In the genomic region with DNA sequence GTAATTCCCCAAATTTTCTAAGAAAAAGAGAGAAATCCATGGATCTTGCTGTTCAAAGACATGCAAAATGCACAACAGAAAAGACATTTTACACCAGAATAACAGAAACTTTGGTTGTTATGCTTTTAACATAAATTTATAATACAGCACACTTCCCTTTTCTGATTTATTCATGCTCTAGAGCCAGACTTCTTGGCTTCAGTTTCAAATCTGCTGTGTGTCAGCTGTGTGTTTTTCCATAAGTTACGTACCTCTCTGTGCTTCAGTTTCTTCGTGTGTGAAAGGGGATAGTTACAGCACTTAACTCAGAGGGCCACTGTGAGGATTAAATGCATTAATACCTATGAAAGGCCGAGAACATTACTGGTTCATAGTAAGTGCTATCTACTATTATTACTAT, we compare ENCODE assay signal across 16 cellular contexts. TPM values are rescaled to one million over a fixed set of nuclear protein-coding genes. Genes with fewer than 3 reads are reported as not detected.
DNase-seq lines count a peak whose midpoint lies in the region; ATAC-seq and TF ChIP-seq lines count a peak whose summit lies in the region.
"Had no signal": no experiment of that assay in that cellular context is flagged by ENCODE, and none has a peak within 500 bp of the region (broad histone marks: within the 10 kb centered on the region; RNA-seq: fewer than 3 reads in every experiment).

No MANE protein-coding gene starts in this region.

- no peak for TF ChIP-seq CTCF in CD14-positive monocyte (IDR thresholded peaks at IDR 0.05)
- no peak for TF ChIP-seq CTCF in GM23338 (conservative IDR thresholded peaks at IDR 0.05; ENCODE audit: low read depth in 2 of 2)
- TF ChIP-seq CTCF in activated CD8-positive, alpha-beta T cell treated with anti-CD3 and anti-CD28 coated beads for 36 hours (IDR thresholded peaks at IDR 0.05): no peak

- POLR2A ChIA-PET in activated CD8-positive, alpha-beta T cell treated with anti-CD3 and anti-CD28 coated beads for 36 hours (lab: Charles Lee): no interaction called here

- ATAC-seq in GM23338: no peak
- no peak for ATAC-seq in effector memory CD8-positive, alpha-beta T cell (replicated peaks)
- ATAC-seq in activated CD8-positive, alpha-beta T cell treated with anti-CD3 and anti-CD28 coated beads for 36 hours: no peak

- CTCF ChIA-PET in activated CD8-positive, alpha-beta T cell treated with anti-CD3 and anti-CD28 coated beads for 36 hours (lab: Charles Lee): interaction anchor here (1.5 kb wide), 1 partner anchor 131 kb away, joined by 3 read pairs; no protein-coding TSS in a partner anchor

- H3K27me3 Mint-ChIP-seq in CD14-positive monocyte (ENCODE audit: low read depth in 3 of 3) (peaks cover 1 to 2% (median 1%) of the 10 kb centered on the region in 3 donors), GM23338 (ENCODE audit: insufficient read depth, low read depth, poor library complexity) (peaks cover 1% of the 10 kb centered on the region)
- no peaks in the 10 kb centered on the region for H3K27me3 Mint-ChIP-seq in effector memory CD8-positive, alpha-beta T cell
- H3K27me3 Mint-ChIP-seq in activated CD8-positive, alpha-beta T cell treated with anti-CD3 and anti-CD28 coated beads for 36 hours: peaks cover 12% of the 10 kb centered on the region
- peaks cover 15% of the 10 kb centered on the region for H3K27me3 Mint-ChIP-seq in activated T-helper 1 cell treated with anti-CD3 and anti-CD28 coated beads, Interleukin-12 subunit alpha, Interleukin-12 subunit beta, Interleukin-2, Interleukin-4 antibody, amounts not matched to agents 30 ng/mL and 10 ng/mL and 1 ng/mL, durations not matched to agents 14 hours and 24 hours and 36 hours (ENCODE audit: insufficient read depth)

- H3K27ac Mint-ChIP-seq in CD14-positive monocyte: peak overlapping the region in 6 of 7 donors; percentile 63 to 89 (median 70)
- H3K27ac Mint-ChIP-seq in GM23338: no peak overlapping the region
- H3K27ac Mint-ChIP-seq in effector memory CD8-positive, alpha-beta T cell: peak overlapping the region; percentile 78 to 93
- H3K27ac Mint-ChIP-seq in activated CD8-positive, alpha-beta T cell treated with anti-CD3 and anti-CD28 coated beads for 36 hours: no peak overlapping the region
- H3K27ac Mint-ChIP-seq in activated T-helper 1 cell treated with anti-CD3 and anti-CD28 coated beads, Interleukin-12 subunit alpha, Interleukin-12 subunit beta, Interleukin-2, Interleukin-4 antibody, amounts not matched to agents 30 ng/mL and 10 ng/mL and 1 ng/mL, durations not matched to agents 14 hours and 24 hours and 36 hours: no peak overlapping the region

- no peak overlapping the region for H3K4me3 ChIP-seq in GM23338
- no peak overlapping the region for H3K4me3 ChIP-seq in MG63
- H3K4me3 ChIP-seq: SJSA1 had no signal

- intact Hi-C loops in CD14-positive monocyte (cut with micrococcal nuclease): no loop called here
- intact Hi-C loops in activated CD8-positive, alpha-beta T cell treated with anti-CD3 and anti-CD28 coated beads for 36 hours (cut with micrococcal nuclease): no loop called here
- intact Hi-C loops in activated T-helper 1 cell treated with anti-CD3 and anti-CD28 coated beads, Interleukin-12 subunit alpha, Interleukin-12 subunit beta, Interleukin-2, Interleukin-4 antibody, amounts not matched to agents 30 ng/mL and 10 ng/mL and 1 ng/mL, durations not matched to agents 14 hours and 24 hours and 36 hours (cut with micrococcal nuclease): no loop called here

- peaks cover 0 to 2% (median 0%) of the 10 kb centered on the region in 7 donors for H3K9me3 Mint-ChIP-seq in CD14-positive monocyte
- no peaks in the 10 kb centered on the region for H3K9me3 Mint-ChIP-seq in GM23338
- no peaks in the 10 kb centered on the region for H3K9me3 Mint-ChIP-seq in effector memory CD8-positive, alpha-beta T cell
- no peaks in the 10 kb centered on the region for H3K9me3 Mint-ChIP-seq in activated CD8-positive, alpha-beta T cell treated with anti-CD3 and anti-CD28 coated beads for 36 hours
- no peaks in the 10 kb centered on the region for H3K9me3 Mint-ChIP-seq in activated T-helper 1 cell treated with anti-CD3 and anti-CD28 coated beads, Interleukin-12 subunit alpha, Interleukin-12 subunit beta, Interleukin-2, Interleukin-4 antibody, amounts not matched to agents 30 ng/mL and 10 ng/mL and 1 ng/mL, durations not matched to agents 14 hours and 24 hours and 36 hours

- H3K36me3 ChIP-seq in GM23338 (ENCODE audit: insufficient read depth) (no peaks in the 10 kb centered on the region), MG63 (no peaks in the 10 kb centered on the region)
- H3K36me3 ChIP-seq: SJSA1 had no signal

- no peak overlapping the region for H3K4me3 Mint-ChIP-seq in CD14-positive monocyte
- H3K4me3 Mint-ChIP-seq in GM23338: no peak overlapping the region
- H3K4me3 Mint-ChIP-seq in effector memory CD8-positive, alpha-beta T cell: peak overlapping the region; percentile 41 to 62
- no peak overlapping the region for H3K4me3 Mint-ChIP-seq in activated CD8-positive, alpha-beta T cell treated with anti-CD3 and anti-CD28 coated beads for 36 hours
- no peak overlapping the region for H3K4me3 Mint-ChIP-seq in activated T-helper 1 cell treated with anti-CD3 and anti-CD28 coated beads, Interleukin-12 subunit alpha, Interleukin-12 subunit beta, Interleukin-2, Interleukin-4 antibody, amounts not matched to agents 30 ng/mL and 10 ng/mL and 1 ng/mL, durations not matched to agents 14 hours and 24 hours and 36 hours

- H3K36me3 Mint-ChIP-seq in CD14-positive monocyte: peaks cover 3% of the 10 kb centered on the region in 2 donors
- H3K36me3 Mint-ChIP-seq in GM23338 (ENCODE audit: low read depth): no peaks in the 10 kb centered on the region
- no peaks in the 10 kb centered on the region for H3K36me3 Mint-ChIP-seq in effector memory CD8-positive, alpha-beta T cell (ENCODE audit: insufficient read depth)
- no peaks in the 10 kb centered on the region for H3K36me3 Mint-ChIP-seq in activated CD8-positive, alpha-beta T cell treated with anti-CD3 and anti-CD28 coated beads for 36 hours (ENCODE audit: low read depth)
- no peaks in the 10 kb centered on the region for H3K36me3 Mint-ChIP-seq in activated T-helper 1 cell treated with anti-CD3 and anti-CD28 coated beads, Interleukin-12 subunit alpha, Interleukin-12 subunit beta, Interleukin-2, Interleukin-4 antibody, amounts not matched to agents 30 ng/mL and 10 ng/mL and 1 ng/mL, durations not matched to agents 14 hours and 24 hours and 36 hours (ENCODE audit: low read depth)

- peaks cover 8% of the 10 kb centered on the region for H3K4me1 ChIP-seq in GM23338 (ENCODE audit: insufficient read depth)
- H3K4me1 ChIP-seq: SJSA1 had no signal

- H2AFZ ChIP-seq in GM23338: peak overlapping the region; percentile 92

- H3K27ac ChIP-seq in GM23338 (ENCODE audit: low read depth): no peak overlapping the region
- H3K27ac ChIP-seq: SJSA1 had no signal

- H3K27me3 ChIP-seq in GM23338 (ENCODE audit: insufficient read depth) (no peaks in the 10 kb centered on the region), MG63 (peaks cover 4% of the 10 kb centered on the region; the same call in 1 of the 2 replicates)

- H3K9me2 ChIP-seq in GM23338 (ENCODE audit: insufficient read depth): no peaks in the 10 kb centered on the region

- no peaks in the 10 kb centered on the region for H4K20me1 ChIP-seq in GM23338 (replicated peaks; ENCODE audit: insufficient read depth)

- no peaks in the 10 kb centered on the region for H3F3A ChIP-seq in GM23338 (replicated peaks; ENCODE audit: low read depth)

- H3K4me2 ChIP-seq in GM23338: no peak overlapping the region

- H3K9me3 ChIP-seq in MG63: no peaks in the 10 kb centered on the region
- H3K9me3 ChIP-seq: SJSA1 had no signal

- H3K4me1 Mint-ChIP-seq in CD14-positive monocyte: peaks cover 51% of the 10 kb centered on the region
- H3K4me1 Mint-ChIP-seq in GM23338: peaks cover 8% of the 10 kb centered on the region
- H3K4me1 Mint-ChIP-seq in effector memory CD8-positive, alpha-beta T cell (ENCODE audit: low read depth in 2 of 2): peaks cover 67 to 75% of the 10 kb centered on the region in 2 donors
- H3K4me1 Mint-ChIP-seq in activated CD8-positive, alpha-beta T cell treated with anti-CD3 and anti-CD28 coated beads for 36 hours (ENCODE audit: low read depth): peaks cover 58% of the 10 kb centered on the region
- peaks cover 21% of the 10 kb centered on the region for H3K4me1 Mint-ChIP-seq in activated T-helper 1 cell treated with anti-CD3 and anti-CD28 coated beads, Interleukin-12 subunit alpha, Interleukin-12 subunit beta, Interleukin-2, Interleukin-4 antibody, amounts not matched to agents 30 ng/mL and 10 ng/mL and 1 ng/mL, durations not matched to agents 14 hours and 24 hours and 36 hours (ENCODE audit: low read depth)

- H3K79me2 ChIP-seq in GM23338 (replicated peaks; ENCODE audit: insufficient read depth): no peaks in the 10 kb centered on the region

- DNase-seq in CD14-positive monocyte (ENCODE audit: low spot score): no peak
- no peak for DNase-seq in GM23338 (ENCODE audit: low spot score)
- peak; percentile 63 for DNase-seq in NAMALWA (ENCODE audit: low spot score)
- no peak for DNase-seq in effector memory CD8-positive, alpha-beta T cell
- no peak for DNase-seq in activated CD8-positive, alpha-beta T cell treated with anti-CD3 and anti-CD28 coated beads for 36 hours
- no peak for DNase-seq in AG20443 (ENCODE audit: low spot score)
- no peak for DNase-seq in activated T-helper 1 cell treated with anti-CD3 and anti-CD28 coated beads, Interleukin-12 subunit alpha, Interleukin-12 subunit beta, Interleukin-2, Interleukin-4 antibody, amounts not matched to agents 30 ng/mL and 10 ng/mL and 1 ng/mL, durations not matched to agents 14 hours and 24 hours and 36 hours (ENCODE audit: low spot score)
- no peak for DNase-seq in MG63
- DNase-seq: DMS53, NCI-H1105 treated with DMSO at 0.1 percent for 48 hours, NCI-H2171, NCI-H82, T-helper 9 cell had no signal

RNA-seq across cellular contexts. Expression of a gene that starts 6.8 kb away (rescaled TPM):
- polyA plus RNA-seq in CD14-positive monocyte (100 to 1,000 TPM in 1 of 2 donors, 10 to 100 TPM in 1; 57.7 to 137 TPM), GM23338 (2016; fragmentation: Nextera tagmentation; extraction: Ambion mirVana) (0.59 and 0.70 TPM in 2 replicates)
- not detected in 2 replicates for total RNA-seq in GM23338 (2014; rRNA removed; shearing (Covaris generic))
- 10 to 100 TPM; 33.8 to 35.1 TPM for total RNA-seq in activated CD8-positive, alpha-beta T cell treated with anti-CD3 and anti-CD28 coated beads for 36 hours
- total RNA-seq in activated T-helper 1 cell treated with anti-CD3 and anti-CD28 coated beads, Interleukin-12 subunit alpha, Interleukin-12 subunit beta, Interleukin-2, Interleukin-4 antibody, amounts not matched to agents 30 ng/mL and 10 ng/mL and 1 ng/mL, durations not matched to agents 14 hours and 24 hours and 36 hours: 15.8 and 21.2 TPM in 2 replicates
- total RNA-seq in MG63 (2014; rRNA removed; shearing (Covaris generic); ENCODE audit: low replicate concordance): not detected in 2 replicates
- total RNA-seq: NCI-H460, SJSA1 had no signal
- polyA plus RNA-seq: BJ had no signal

RNA-seq across cellular contexts. Expression of a gene that starts 7.5 kb away (rescaled TPM):
- polyA plus RNA-seq in CD14-positive monocyte (10 to 100 TPM; 24.8 to 25.3 TPM), GM23338 (2016; fragmentation: Nextera tagmentation; extraction: Ambion mirVana) (not detected in 2 replicates)
- total RNA-seq in GM23338 (2014; rRNA removed; shearing (Covaris generic)): not detected in 2 replicates
- total RNA-seq in activated CD8-positive, alpha-beta T cell treated with anti-CD3 and anti-CD28 coated beads for 36 hours: 100 to 1,000 TPM in 1 of 2 experiments, 10 to 100 TPM in 1; 95.1 to 102 TPM
- 46.9 and 48.4 TPM in 2 replicates for total RNA-seq in activated T-helper 1 cell treated with anti-CD3 and anti-CD28 coated beads, Interleukin-12 subunit alpha, Interleukin-12 subunit beta, Interleukin-2, Interleukin-4 antibody, amounts not matched to agents 30 ng/mL and 10 ng/mL and 1 ng/mL, durations not matched to agents 14 hours and 24 hours and 36 hours
- total RNA-seq in MG63 (2014; rRNA removed; shearing (Covaris generic); ENCODE audit: low replicate concordance): not detected in 2 replicates
- total RNA-seq: NCI-H460, SJSA1 had no signal
- polyA plus RNA-seq: BJ had no signal

RNA-seq across cellular contexts. Expression of a gene that starts 26.9 kb away (rescaled TPM):
- polyA plus RNA-seq in CD14-positive monocyte (not detected), GM23338 (2016; fragmentation: Nextera tagmentation; extraction: Ambion mirVana) (0.80 and 0.95 TPM in 2 replicates)
- 0.54 and 1.3 TPM in 2 replicates for total RNA-seq in GM23338 (2014; rRNA removed; shearing (Covaris generic))
- total RNA-seq in activated CD8-positive, alpha-beta T cell treated with anti-CD3 and anti-CD28 coated beads for 36 hours: 1 to 10 TPM; 6.6 to 9.0 TPM
- total RNA-seq in activated T-helper 1 cell treated with anti-CD3 and anti-CD28 coated beads, Interleukin-12 subunit alpha, Interleukin-12 subunit beta, Interleukin-2, Interleukin-4 antibody, amounts not matched to agents 30 ng/mL and 10 ng/mL and 1 ng/mL, durations not matched to agents 14 hours and 24 hours and 36 hours: 7.1 and 9.1 TPM in 2 replicates
- not detected in 2 replicates for total RNA-seq in MG63 (2014; rRNA removed; shearing (Covaris generic); ENCODE audit: low replicate concordance)

Comparison
In these comparisons a context has a peak if more than half of its experiments do, and no peak if none do; other contexts are left out.
1. H3K27ac Mint-ChIP-seq: peak in CD14-positive monocyte (6 of 7) and effector memory CD8-positive, alpha-beta T cell (2 of 2); none in GM23338 (single experiment), activated CD8-positive, alpha-beta T cell treated with anti-CD3 and anti-CD28 coated beads for 36 hours (single experiment) and activated T-helper 1 cell treated with anti-CD3 and anti-CD28 coated beads, Interleukin-12 subunit alpha, Interleukin-12 subunit beta, Interleukin-2, Interleukin-4 antibody, amounts not matched to agents 30 ng/mL and 10 ng/mL and 1 ng/mL, durations not matched to agents 14 hours and 24 hours and 36 hours (single experiment).
2. H3K4me3 Mint-ChIP-seq: peak in effector memory CD8-positive, alpha-beta T cell (2 of 2); none in CD14-positive monocyte (0 of 2), GM23338 (single experiment), activated CD8-positive, alpha-beta T cell treated with anti-CD3 and anti-CD28 coated beads for 36 hours (single experiment) and activated T-helper 1 cell treated with anti-CD3 and anti-CD28 coated beads, Interleukin-12 subunit alpha, Interleukin-12 subunit beta, Interleukin-2, Interleukin-4 antibody, amounts not matched to agents 30 ng/mL and 10 ng/mL and 1 ng/mL, durations not matched to agents 14 hours and 24 hours and 36 hours (single experiment).
3. RNA of a gene that starts 6.8 kb away (total RNA-seq): 33.8 to 35.1 TPM in activated CD8-positive, alpha-beta T cell treated with anti-CD3 and anti-CD28 coated beads for 36 hours and 15.8 to 21.2 TPM in activated T-helper 1 cell treated with anti-CD3 and anti-CD28 coated beads, Interleukin-12 subunit alpha, Interleukin-12 subunit beta, Interleukin-2, Interleukin-4 antibody, amounts not matched to agents 30 ng/mL and 10 ng/mL and 1 ng/mL, durations not matched to agents 14 hours and 24 hours and 36 hours; not detected in GM23338 and not detected in MG63; every median in the first group is over 10 times any median in the second.
4. RNA of a gene that starts 7.5 kb away (total RNA-seq): 95.1 to 102 TPM in activated CD8-positive, alpha-beta T cell treated with anti-CD3 and anti-CD28 coated beads for 36 hours and 46.9 to 48.4 TPM in activated T-helper 1 cell treated with anti-CD3 and anti-CD28 coated beads, Interleukin-12 subunit alpha, Interleukin-12 subunit beta, Interleukin-2, Interleukin-4 antibody, amounts not matched to agents 30 ng/mL and 10 ng/mL and 1 ng/mL, durations not matched to agents 14 hours and 24 hours and 36 hours; not detected in GM23338 and not detected in MG63; every median in the first group is over 10 times any median in the second.